ENCODE assay signal across 1 cellular context in the genomic region with DNA sequence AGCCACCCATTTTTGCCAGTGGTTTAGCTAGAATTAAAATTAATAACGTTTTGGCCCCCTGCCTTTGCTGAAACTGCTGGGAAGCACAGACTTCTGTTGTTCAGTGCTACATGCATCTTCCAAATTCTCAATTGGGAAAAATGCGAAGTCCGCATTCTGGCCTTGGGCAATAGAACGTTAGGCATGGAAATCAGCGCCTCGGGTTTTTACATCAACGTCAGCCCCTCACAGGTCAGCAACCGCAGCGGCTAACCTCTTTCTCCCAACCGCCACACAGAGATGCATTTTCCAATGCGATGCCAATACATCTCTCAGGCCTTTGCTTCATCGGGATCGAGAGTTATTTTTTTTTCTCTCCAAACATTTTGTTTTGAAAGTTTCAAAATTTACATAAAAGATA.
TF ChIP-seq lines count a peak whose summit lies in the region.

No MANE protein-coding gene starts in this region.

TF ChIP-seq in H1, 55 proteins besides CTCF, POLR2A, EP300 and RAD21:
- no peak for TF ChIP-seq JUND (IDR thresholded peaks at IDR 0.05; ENCODE audit: low read length)
